1 cellular context compared by ENCODE assay signal in the genomic region with DNA sequence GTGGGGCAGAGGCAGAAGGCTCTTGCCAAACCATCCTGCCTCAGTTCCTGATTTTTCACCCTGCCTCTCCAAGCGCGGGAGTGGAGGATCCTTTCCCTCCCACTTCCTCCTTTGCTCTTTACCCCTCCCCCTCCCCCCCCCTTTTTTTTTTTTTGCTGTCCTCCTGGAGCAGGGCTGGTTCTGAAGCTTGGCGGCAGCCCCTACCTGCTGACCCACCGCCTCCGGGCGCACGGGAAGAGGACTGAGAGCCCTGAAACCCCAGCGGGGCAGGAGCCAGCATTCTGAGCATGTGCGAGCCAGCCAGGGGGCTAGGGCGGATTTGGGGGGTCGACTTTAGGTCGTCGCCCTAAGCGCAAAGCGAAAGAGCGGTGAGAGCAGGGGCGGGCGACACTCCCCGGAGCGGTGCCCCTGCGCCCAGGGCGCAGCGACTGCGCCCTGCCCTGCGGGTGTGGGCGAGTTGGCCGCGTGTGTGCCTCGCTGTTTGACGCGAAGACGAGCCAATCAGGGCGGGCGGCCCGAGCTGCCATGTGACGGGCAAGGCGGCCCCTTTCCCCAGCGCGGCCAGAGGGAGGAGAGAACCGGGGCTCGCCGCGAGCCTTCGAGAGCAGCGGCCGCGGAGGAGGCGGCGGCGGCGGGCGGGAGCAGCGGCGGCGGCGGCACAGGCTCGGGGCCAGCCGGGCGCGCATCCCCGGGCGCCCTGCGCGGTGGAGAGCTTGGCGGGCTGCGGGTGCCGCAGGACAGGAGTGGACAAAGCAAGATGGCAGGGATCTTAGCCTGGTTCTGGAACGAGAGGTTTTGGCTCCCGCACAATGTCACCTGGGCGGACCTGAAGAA.
TF ChIP-seq lines count a peak whose summit lies in the region.

A gene with protein sequence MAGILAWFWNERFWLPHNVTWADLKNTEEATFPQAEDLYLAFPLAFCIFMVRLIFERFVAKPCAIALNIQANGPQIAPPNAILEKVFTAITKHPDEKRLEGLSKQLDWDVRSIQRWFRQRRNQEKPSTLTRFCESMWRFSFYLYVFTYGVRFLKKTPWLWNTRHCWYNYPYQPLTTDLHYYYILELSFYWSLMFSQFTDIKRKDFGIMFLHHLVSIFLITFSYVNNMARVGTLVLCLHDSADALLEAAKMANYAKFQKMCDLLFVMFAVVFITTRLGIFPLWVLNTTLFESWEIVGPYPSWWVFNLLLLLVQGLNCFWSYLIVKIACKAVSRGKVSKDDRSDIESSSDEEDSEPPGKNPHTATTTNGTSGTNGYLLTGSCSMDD (plus strand): TSS at position 581 of the 834 bp plus-strand sequence. CDS start 177 bp downstream, at position 758.

TF ChIP-seq in K562, 482 proteins besides CTCF, POLR2A, EP300 and RAD21 (continued from another document and continues in another):
- TF ChIP-seq ZBTB12 (CRISPR knock-in tag; IDR thresholded peaks at IDR 0.05), result 0 out of 2 replicates have a peak, but pooled peaks have one; percentile 13
- peak; percentile 60 for TF ChIP-seq TBP (optimal IDR thresholded peaks at IDR 0.05; ENCODE audit: low read depth, low read length)
- TF ChIP-seq HMBOX1 (IDR thresholded peaks at IDR 0.05), result no peak
- TF ChIP-seq SPI1 (IDR thresholded peaks at IDR 0.05; ENCODE audit: borderline replicate concordance, low read depth, low read length), result peak; percentile 94
- no peak for TF ChIP-seq CREB5 (CRISPR knock-in tag; IDR thresholded peaks at IDR 0.05)
- TF ChIP-seq HMGN3 (IDR thresholded peaks at IDR 0.05; ENCODE audit: borderline replicate concordance, extremely low read depth, insufficient read length, low read depth, low read length), result peak; percentile 59
- no peak for TF ChIP-seq ZNF668 (CRISPR knock-in tag; IDR thresholded peaks at IDR 0.05)
- TF ChIP-seq ATF1 (CRISPR knock-in tag; IDR thresholded peaks at IDR 0.05), result no peak
- TF ChIP-seq ATF1 (tag; IDR thresholded peaks at IDR 0.05), result peak; percentile 85
- TF ChIP-seq ZBTB2 (IDR thresholded peaks at IDR 0.05), result no peak
- peak; percentile 94 for TF ChIP-seq IRF2 (CRISPR knock-in tag; IDR thresholded peaks at IDR 0.05)
- peak; percentile 46; the same call in 1 of the 2 replicates for TF ChIP-seq NFRKB (IDR thresholded peaks at IDR 0.05; ENCODE audit: low read depth)
- no peak for TF ChIP-seq ZNF280B (CRISPR knock-in tag; IDR thresholded peaks at IDR 0.05)
- TF ChIP-seq, protein P1, sequence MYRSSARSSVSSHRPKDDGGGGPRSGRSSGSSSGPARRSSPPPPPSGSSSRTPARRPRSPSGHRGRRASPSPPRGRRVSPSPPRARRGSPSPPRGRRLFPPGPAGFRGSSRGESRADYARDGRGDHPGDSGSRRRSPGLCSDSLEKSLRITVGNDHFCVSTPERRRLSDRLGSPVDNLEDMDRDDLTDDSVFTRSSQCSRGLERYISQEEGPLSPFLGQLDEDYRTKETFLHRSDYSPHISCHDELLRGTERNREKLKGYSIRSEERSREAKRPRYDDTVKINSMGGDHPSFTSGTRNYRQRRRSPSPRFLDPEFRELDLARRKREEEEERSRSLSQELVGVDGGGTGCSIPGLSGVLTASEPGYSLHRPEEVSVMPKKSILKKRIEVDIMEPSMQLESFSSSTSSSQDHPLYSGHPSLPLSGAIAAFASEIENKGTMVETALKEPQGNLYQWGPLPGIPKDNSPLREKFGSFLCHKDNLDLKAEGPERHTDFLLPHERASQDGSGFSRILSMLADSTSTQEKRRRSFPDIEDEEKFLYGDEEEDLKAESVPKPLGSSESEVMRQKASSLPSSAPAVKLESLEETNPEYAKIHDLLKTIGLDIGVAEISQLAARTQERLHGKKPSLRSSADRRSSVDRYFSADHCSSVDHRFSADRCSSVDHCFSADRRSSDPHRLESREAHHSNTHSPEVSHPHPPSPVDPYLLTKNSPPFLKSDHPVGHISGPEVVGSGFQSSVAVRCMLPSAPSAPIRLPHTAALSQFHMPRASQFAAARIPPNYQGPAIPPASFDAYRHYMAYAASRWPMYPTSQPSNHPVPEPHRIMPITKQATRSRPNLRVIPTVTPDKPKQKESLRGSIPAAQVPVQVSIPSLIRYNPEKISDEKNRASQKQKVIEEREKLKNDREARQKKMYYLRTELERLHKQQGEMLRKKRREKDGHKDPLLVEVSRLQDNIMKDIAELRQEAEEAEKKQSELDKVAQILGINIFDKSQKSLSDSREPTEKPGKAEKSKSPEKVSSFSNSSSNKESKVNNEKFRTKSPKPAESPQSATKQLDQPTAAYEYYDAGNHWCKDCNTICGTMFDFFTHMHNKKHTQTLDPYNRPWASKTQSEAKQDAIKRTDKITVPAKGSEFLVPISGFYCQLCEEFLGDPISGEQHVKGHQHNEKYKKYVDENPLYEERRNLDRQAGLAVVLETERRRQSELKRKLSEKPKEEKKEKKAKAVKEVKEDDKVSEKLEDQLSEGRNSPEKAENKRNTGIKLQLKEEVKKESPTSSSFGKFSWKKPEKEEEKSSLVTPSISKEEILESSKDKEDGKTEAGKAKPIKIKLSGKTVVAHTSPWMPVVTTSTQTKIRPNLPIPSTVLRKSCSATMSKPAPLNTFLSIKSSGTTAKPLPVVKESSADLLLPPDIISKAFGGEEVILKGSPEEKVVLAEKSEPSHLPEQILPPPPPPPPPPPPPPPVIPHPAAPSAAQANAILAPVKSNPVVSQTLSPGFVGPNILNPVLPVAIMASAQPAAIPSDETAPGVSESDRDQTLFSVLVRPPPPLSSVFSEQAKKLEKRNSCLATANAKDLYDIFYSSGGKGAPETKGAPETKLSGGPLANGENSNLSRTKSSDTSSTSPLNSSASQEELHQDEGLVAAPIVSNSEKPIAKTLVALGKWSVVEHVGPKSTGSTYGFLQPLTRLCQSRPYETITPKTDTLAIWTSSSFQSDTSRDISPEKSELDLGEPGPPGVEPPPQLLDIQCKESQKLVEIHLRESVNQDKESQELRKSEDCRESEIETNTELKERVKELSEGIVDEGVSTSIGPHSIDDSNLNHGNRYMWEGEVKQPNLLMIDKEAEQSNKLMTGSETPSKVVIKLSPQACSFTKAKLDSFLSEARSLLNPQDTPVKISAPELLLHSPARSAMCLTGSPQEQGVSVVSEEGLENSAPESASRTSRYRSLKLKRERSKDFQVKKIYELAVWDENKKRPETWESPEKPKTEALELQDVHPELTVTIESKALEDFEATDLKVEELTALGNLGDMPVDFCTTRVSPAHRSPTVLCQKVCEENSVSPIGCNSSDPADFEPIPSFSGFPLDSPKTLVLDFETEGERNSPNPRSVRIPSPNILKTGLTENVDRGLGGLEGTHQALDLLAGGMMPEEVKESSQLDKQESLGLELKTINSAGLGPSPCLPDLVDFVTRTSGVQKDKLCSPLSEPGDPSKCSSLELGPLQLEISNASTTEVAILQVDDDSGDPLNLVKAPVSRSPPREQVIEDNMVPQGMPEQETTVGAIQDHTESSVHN (IDR thresholded peaks at IDR 0.05; ENCODE audit: borderline replicate concordance in 1 of 2, low read depth in 1 of 2), result no peak
- no peak for TF ChIP-seq PTBP1 (IDR thresholded peaks at IDR 0.05; ENCODE audit: low read depth, low read length)
- TF ChIP-seq DMBX1 (CRISPR knock-in tag; IDR thresholded peaks at IDR 0.05; ENCODE audit: borderline replicate concordance), result no peak
- TF ChIP-seq ZNF408 (CRISPR knock-in tag; IDR thresholded peaks at IDR 0.05; ENCODE audit: low read depth), result no peak
- TF ChIP-seq ETV6 (IDR thresholded peaks at IDR 0.05; ENCODE audit: borderline replicate concordance in 1 of 2, low read depth in 2 of 2, low read length in 1 of 2), result no peak
- TF ChIP-seq ETV6 (CRISPR knock-in tag; IDR thresholded peaks at IDR 0.05; ENCODE audit: borderline replicate concordance), result peak; percentile 97; the same call in 1 of the 2 replicates
- no peak for TF ChIP-seq HDAC3 (IDR thresholded peaks at IDR 0.05; ENCODE audit: borderline replicate concordance, partially characterized antibody)
- 0 out of 2 replicates have a peak, but pooled peaks have one; percentile 42 for TF ChIP-seq ZNF24 (IDR thresholded peaks at IDR 0.05)
- TF ChIP-seq, protein P2, sequence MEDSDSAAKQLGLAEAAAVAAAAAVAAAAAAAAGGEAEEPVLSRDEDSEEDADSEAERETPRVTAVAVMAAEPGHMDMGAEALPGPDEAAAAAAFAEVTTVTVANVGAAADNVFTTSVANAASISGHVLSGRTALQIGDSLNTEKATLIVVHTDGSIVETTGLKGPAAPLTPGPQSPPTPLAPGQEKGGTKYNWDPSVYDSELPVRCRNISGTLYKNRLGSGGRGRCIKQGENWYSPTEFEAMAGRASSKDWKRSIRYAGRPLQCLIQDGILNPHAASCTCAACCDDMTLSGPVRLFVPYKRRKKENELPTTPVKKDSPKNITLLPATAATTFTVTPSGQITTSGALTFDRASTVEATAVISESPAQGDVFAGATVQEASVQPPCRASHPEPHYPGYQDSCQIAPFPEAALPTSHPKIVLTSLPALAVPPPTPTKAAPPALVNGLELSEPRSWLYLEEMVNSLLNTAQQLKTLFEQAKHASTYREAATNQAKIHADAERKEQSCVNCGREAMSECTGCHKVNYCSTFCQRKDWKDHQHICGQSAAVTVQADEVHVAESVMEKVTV (CRISPR knock-in tag; IDR thresholded peaks at IDR 0.05), result no peak
- TF ChIP-seq ZNF449 (CRISPR knock-in tag; IDR thresholded peaks at IDR 0.05), result no peak
- peak; percentile 97 for TF ChIP-seq ZNF224 (CRISPR knock-in tag; IDR thresholded peaks at IDR 0.05)
- no peak for TF ChIP-seq ZNF589 (CRISPR knock-in tag; IDR thresholded peaks at IDR 0.05; ENCODE audit: low read depth)
